ENCODE assay signal across 9 cellular contexts in genomic region chr19:21850636-21851255, GRCh38. TPM values are rescaled to one million over a fixed set of nuclear protein-coding genes. Genes with fewer than 3 reads are reported as not detected.
A peak's percentile ranks its signal among the peaks of the same experiment; 100 is the strongest.
DNase-seq lines count a peak whose midpoint lies in the region; ATAC-seq and TF ChIP-seq lines count a peak whose summit lies in the region.
"Had no signal": no experiment of that assay in that cellular context is flagged by ENCODE, and none has a peak within 500 bp of the region (broad histone marks: within the 10 kb centered on the region; RNA-seq: fewer than 3 reads in every experiment).

No MANE protein-coding gene starts in this region.

- POLR2A ChIA-PET in CD8-positive, alpha-beta memory T cell (lab: Charles Lee) = interaction anchor here (0.6 to 1.9 kb wide), 3 partner anchors 15 to 928 kb away, joined by 3 to 32 read pairs (median 9); partner anchors contain the start of genes ZNF43 and ZNF85
- POLR2A ChIA-PET in Panc1 (lab: Charles Lee) = interaction anchor here (0.8 kb wide), 2 partner anchors 13 to 83 kb away, joined by 3 read pairs; partner anchors contain the start of gene ZNF100

- no peaks in the 10 kb centered on the region for H3K9me3 ChIP-seq in CD8-positive, alpha-beta memory T cell (ENCODE audit: low read length)
- no peaks in the 10 kb centered on the region for H3K9me3 ChIP-seq in Panc1 (ENCODE audit: control insufficient read depth, insufficient read depth, low read depth, low read length)

- in situ Hi-C loops in Panc1 (cut with HindIII; ENCODE audit: low pct_unique_long_range_greater_than_20kb, low sequenced_read_pairs) = no loop called here

- intact Hi-C loops in Panc1 (cut with micrococcal nuclease; ENCODE audit: unreplicated experiment) = no loop called here

- H3K27ac Mint-ChIP-seq in CD8-positive, alpha-beta memory T cell = peak overlapping the region in 7 of 8 donors; percentile 6 to 78 (median 64)
- H3K27ac Mint-ChIP-seq in endothelial cell (ENCODE audit: unreplicated experiment) = no peak overlapping the region
- no peak overlapping the region for H3K27ac Mint-ChIP-seq in osteocyte (ENCODE audit: unreplicated experiment)

- CTCF ChIA-PET in CD8-positive, alpha-beta memory T cell (lab: Charles Lee) = interaction anchor here (0.9 kb wide), 1 partner anchor 20 kb away, joined by 3 read pairs; no protein-coding TSS in a partner anchor
- CTCF ChIA-PET in Panc1 (lab: Charles Lee) = interaction anchor here (0.7 kb wide), 1 partner anchor 15 kb away, joined by 12 read pairs; the partner anchor contains the start of gene ZNF43

- H3K9me3 Mint-ChIP-seq in CD8-positive, alpha-beta memory T cell = no peaks in the 10 kb centered on the region
- H3K9me3 Mint-ChIP-seq in endothelial cell (ENCODE audit: unreplicated experiment) (peaks cover 13% of the 10 kb centered on the region), osteocyte (ENCODE audit: unreplicated experiment) (peaks cover 8% of the 10 kb centered on the region)

- no peak for ATAC-seq in Panc1

- peaks cover 0 to 27% (median 4%) of the 10 kb centered on the region in 3 donors for H3K36me3 Mint-ChIP-seq in CD8-positive, alpha-beta memory T cell
- H3K36me3 Mint-ChIP-seq in endothelial cell (ENCODE audit: low read depth, unreplicated experiment) (peaks cover 38% of the 10 kb centered on the region), osteocyte (ENCODE audit: unreplicated experiment) (peaks cover 11% of the 10 kb centered on the region)

- H3K27me3 Mint-ChIP-seq in CD8-positive, alpha-beta memory T cell = no peaks in the 10 kb centered on the region
- H3K27me3 Mint-ChIP-seq in endothelial cell (ENCODE audit: unreplicated experiment) = peaks cover 4% of the 10 kb centered on the region
- H3K27me3 Mint-ChIP-seq in osteocyte (ENCODE audit: unreplicated experiment) = no peaks in the 10 kb centered on the region

- peaks cover 6% of the 10 kb centered on the region for H3K4me1 ChIP-seq in CD8-positive, alpha-beta memory T cell (ENCODE audit: insufficient read depth, low read length)
- peaks cover 11% of the 10 kb centered on the region for H3K4me1 ChIP-seq in Panc1 (ENCODE audit: control insufficient read depth, insufficient read depth, low read length)

- DNase-seq in CD8-positive, alpha-beta memory T cell = no peak
- DNase-seq in Panc1 (ENCODE audit: low read depth, low spot score) (no peak), endothelial cell (ENCODE audit: low spot score) (no peak), osteocyte (ENCODE audit: extremely low spot score, unreplicated experiment) (no peak), NCI-H446 treated with DMSO at 0.1 percent for 48 hours (lab: John Stamatoyannopoulos, UW) (no peak), hippocampal formation (lab: John Stamatoyannopoulos, UW) (no peak), HCEC 1CT (no peak)
- DNase-seq in stimulated activated CD4-positive, alpha-beta T cell treated with anti-CD3 and anti-CD28 coated beads, Interleukin-4, amount 100 ng/mL, for 24 hours = no peak
- DNase-seq: NCI-H1436 treated with DMSO at 0.1 percent for 48 hours had no signal

- TF ChIP-seq CTCF in Panc1 (IDR thresholded peaks at IDR 0.05) (no peak), endothelial cell (IDR thresholded peaks at IDR 0.05; ENCODE audit: unreplicated experiment) (no peak), osteocyte (IDR thresholded peaks at IDR 0.05) (no peak)

- no peaks in the 10 kb centered on the region for H3K27me3 ChIP-seq in CD8-positive, alpha-beta memory T cell (ENCODE audit: insufficient read depth, low read length, poor library complexity, severe bottlenecking)
- H3K27me3 ChIP-seq in Panc1 (ENCODE audit: control insufficient read depth, insufficient read depth, low read length) = no peaks in the 10 kb centered on the region

- no peak overlapping the region for H3K4me3 ChIP-seq in CD8-positive, alpha-beta memory T cell (ENCODE audit: low read length)
- peak overlapping the region; percentile 72 to 76 for H3K4me3 ChIP-seq in Panc1 (ENCODE audit: low read depth in 2 of 2, low read length in 2 of 2)

- no peak overlapping the region for H3K27ac ChIP-seq in CD8-positive, alpha-beta memory T cell (ENCODE audit: low read depth, low read length)
- H3K27ac ChIP-seq in Panc1 (ENCODE audit: low read length) = peak overlapping the region; percentile 86

- peaks cover 23 to 30% (median 28%) of the 10 kb centered on the region in 3 donors for H3K4me1 Mint-ChIP-seq in CD8-positive, alpha-beta memory T cell
- peaks cover 6% of the 10 kb centered on the region for H3K4me1 Mint-ChIP-seq in endothelial cell (ENCODE audit: unreplicated experiment)
- H3K4me1 Mint-ChIP-seq in osteocyte (ENCODE audit: unreplicated experiment) = peaks cover 11% of the 10 kb centered on the region

- peak overlapping the region; percentile 68 to 98 (median 94) for H3K4me3 Mint-ChIP-seq in CD8-positive, alpha-beta memory T cell
- H3K4me3 Mint-ChIP-seq in endothelial cell (ENCODE audit: unreplicated experiment) (peak overlapping the region; percentile 92), osteocyte (ENCODE audit: unreplicated experiment) (peak overlapping the region; percentile 92)

- no peaks in the 10 kb centered on the region for H3K36me3 ChIP-seq in CD8-positive, alpha-beta memory T cell (ENCODE audit: insufficient read depth, low read length)
- H3K36me3 ChIP-seq in Panc1 (ENCODE audit: control insufficient read depth, insufficient read depth, low read length) = peaks cover 3% of the 10 kb centered on the region; the same call in 1 of the 2 replicates

- TSS peak; percentile 77 for BruUV-seq in Panc1 (replicated peaks; lab: Mats Ljungman, UMichigan)

RNA-seq across cellular contexts. Expression of gene ZNF43, which starts 14.8 kb away (rescaled TPM):
- 10 to 100 TPM; 22.7 to 25.2 TPM for total RNA-seq in CD8-positive, alpha-beta memory T cell
- 13.9 TPM for polyA plus RNA-seq in CD8-positive, alpha-beta memory T cell
- total RNA-seq in Panc1 (2021; ENCODE audit: unreplicated experiment) (27.7 TPM), endothelial cell (ENCODE audit: unreplicated experiment) (35.5 TPM), osteocyte (16.0 and 17.7 TPM in 2 replicates)
- polyA plus RNA-seq in Panc1 (2012; ENCODE audit: insufficient read length) = 7.0 TPM

Comparison
In these comparisons a context has a peak if more than half of its experiments do, and no peak if none do; other contexts are left out.
1. H3K27ac Mint-ChIP-seq: peak in CD8-positive, alpha-beta memory T cell (7 of 8); none in endothelial cell (single experiment) and osteocyte (single experiment).
2. Peak in every context shown above with its lines, with median percentiles within 50 percentile points of each other: H3K4me3 Mint-ChIP-seq.